1 cellular context compared by ENCODE assay signal in genomic region chr10:30441974-30442606, GRCh38.
A peak's percentile ranks its signal among the peaks of the same experiment; 100 is the strongest.
TF ChIP-seq lines count a peak whose summit lies in the region.

No MANE protein-coding gene starts in this region.

TF ChIP-seq in GM12878, 131 proteins besides CTCF, POLR2A, EP300 and RAD21:
- TF ChIP-seq, protein P1, sequence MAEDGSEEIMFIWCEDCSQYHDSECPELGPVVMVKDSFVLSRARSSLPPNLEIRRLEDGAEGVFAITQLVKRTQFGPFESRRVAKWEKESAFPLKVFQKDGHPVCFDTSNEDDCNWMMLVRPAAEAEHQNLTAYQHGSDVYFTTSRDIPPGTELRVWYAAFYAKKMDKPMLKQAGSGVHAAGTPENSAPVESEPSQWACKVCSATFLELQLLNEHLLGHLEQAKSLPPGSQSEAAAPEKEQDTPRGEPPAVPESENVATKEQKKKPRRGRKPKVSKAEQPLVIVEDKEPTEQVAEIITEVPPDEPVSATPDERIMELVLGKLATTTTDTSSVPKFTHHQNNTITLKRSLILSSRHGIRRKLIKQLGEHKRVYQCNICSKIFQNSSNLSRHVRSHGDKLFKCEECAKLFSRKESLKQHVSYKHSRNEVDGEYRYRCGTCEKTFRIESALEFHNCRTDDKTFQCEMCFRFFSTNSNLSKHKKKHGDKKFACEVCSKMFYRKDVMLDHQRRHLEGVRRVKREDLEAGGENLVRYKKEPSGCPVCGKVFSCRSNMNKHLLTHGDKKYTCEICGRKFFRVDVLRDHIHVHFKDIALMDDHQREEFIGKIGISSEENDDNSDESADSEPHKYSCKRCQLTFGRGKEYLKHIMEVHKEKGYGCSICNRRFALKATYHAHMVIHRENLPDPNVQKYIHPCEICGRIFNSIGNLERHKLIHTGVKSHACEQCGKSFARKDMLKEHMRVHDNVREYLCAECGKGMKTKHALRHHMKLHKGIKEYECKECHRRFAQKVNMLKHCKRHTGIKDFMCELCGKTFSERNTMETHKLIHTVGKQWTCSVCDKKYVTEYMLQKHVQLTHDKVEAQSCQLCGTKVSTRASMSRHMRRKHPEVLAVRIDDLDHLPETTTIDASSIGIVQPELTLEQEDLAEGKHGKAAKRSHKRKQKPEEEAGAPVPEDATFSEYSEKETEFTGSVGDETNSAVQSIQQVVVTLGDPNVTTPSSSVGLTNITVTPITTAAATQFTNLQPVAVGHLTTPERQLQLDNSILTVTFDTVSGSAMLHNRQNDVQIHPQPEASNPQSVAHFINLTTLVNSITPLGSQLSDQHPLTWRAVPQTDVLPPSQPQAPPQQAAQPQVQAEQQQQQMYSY (CRISPR knock-in tag; IDR thresholded peaks at IDR 0.05): no peak
- TF ChIP-seq IKZF1 (conservative IDR thresholded peaks at IDR 0.05) (no peak), HDAC2 (IDR thresholded peaks at IDR 0.05) (no peak), ASH2L (IDR thresholded peaks at IDR 0.05; ENCODE audit: borderline replicate concordance, low read depth) (no peak), CREM (IDR thresholded peaks at IDR 0.05; ENCODE audit: low read depth) (no peak), RB1 (IDR thresholded peaks at IDR 0.05; ENCODE audit: borderline replicate concordance) (no peak), ETV6 (conservative IDR thresholded peaks at IDR 0.05 in 1 of 2, IDR thresholded peaks at IDR 0.05 in 1 of 2; ENCODE audit: borderline replicate concordance in 1 of 2, low read depth in 1 of 2) (no peak), POU2F2 (IDR thresholded peaks at IDR 0.05; ENCODE audit: borderline replicate concordance, low read depth, low read length) (0 out of 3 replicates have a peak, but pooled peaks have one; percentile 9), SIX5 (IDR thresholded peaks at IDR 0.05; ENCODE audit: low read depth, low read length, severe bottlenecking) (no peak), PAX8 (IDR thresholded peaks at IDR 0.05) (no peak), SPI1 (IDR thresholded peaks at IDR 0.05; ENCODE audit: borderline replicate concordance, insufficient read depth, low read depth, low read length) (no peak), ZNF207 (IDR thresholded peaks at IDR 0.05; ENCODE audit: borderline replicate concordance) (no peak), YBX1 (IDR thresholded peaks at IDR 0.05) (no peak), PKNOX1 (IDR thresholded peaks at IDR 0.05) (no peak), MEF2B (IDR thresholded peaks at IDR 0.05; ENCODE audit: partially characterized antibody, poor library complexity, severe bottlenecking) (no peak), ZNF622 (IDR thresholded peaks at IDR 0.05) (no peak), BMI1 (IDR thresholded peaks at IDR 0.05; ENCODE audit: borderline replicate concordance) (no peak), PBX3 (IDR thresholded peaks at IDR 0.05; ENCODE audit: insufficient replicate concordance, low read depth, low read length) (no peak), POLR2AphosphoS5 (IDR thresholded peaks at IDR 0.05; ENCODE audit: low read length) (peak; percentile 86), HDAC6 (IDR thresholded peaks at IDR 0.05; ENCODE audit: unreplicated experiment) (no peak), DPF2 (IDR thresholded peaks at IDR 0.05) (no peak), TCF3 (IDR thresholded peaks at IDR 0.05; ENCODE audit: borderline replicate concordance, insufficient read depth, low read depth, low read length) (no peak), ZBED1 (IDR thresholded peaks at IDR 0.05; ENCODE audit: borderline replicate concordance) (no peak)
- TF ChIP-seq, protein P2, sequence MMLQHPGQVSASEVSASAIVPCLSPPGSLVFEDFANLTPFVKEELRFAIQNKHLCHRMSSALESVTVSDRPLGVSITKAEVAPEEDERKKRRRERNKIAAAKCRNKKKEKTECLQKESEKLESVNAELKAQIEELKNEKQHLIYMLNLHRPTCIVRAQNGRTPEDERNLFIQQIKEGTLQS (IDR thresholded peaks at IDR 0.05; ENCODE audit: borderline replicate concordance, extremely low read depth, low read depth, low read length): no peak
- TF ChIP-seq, protein P3, sequence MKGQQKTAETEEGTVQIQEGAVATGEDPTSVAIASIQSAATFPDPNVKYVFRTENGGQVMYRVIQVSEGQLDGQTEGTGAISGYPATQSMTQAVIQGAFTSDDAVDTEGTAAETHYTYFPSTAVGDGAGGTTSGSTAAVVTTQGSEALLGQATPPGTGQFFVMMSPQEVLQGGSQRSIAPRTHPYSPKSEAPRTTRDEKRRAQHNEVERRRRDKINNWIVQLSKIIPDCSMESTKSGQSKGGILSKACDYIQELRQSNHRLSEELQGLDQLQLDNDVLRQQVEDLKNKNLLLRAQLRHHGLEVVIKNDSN (IDR thresholded peaks at IDR 0.05; ENCODE audit: borderline replicate concordance, extremely low read length, insufficient read depth, low read depth, low read length): no peak
- TF ChIP-seq, protein P4, sequence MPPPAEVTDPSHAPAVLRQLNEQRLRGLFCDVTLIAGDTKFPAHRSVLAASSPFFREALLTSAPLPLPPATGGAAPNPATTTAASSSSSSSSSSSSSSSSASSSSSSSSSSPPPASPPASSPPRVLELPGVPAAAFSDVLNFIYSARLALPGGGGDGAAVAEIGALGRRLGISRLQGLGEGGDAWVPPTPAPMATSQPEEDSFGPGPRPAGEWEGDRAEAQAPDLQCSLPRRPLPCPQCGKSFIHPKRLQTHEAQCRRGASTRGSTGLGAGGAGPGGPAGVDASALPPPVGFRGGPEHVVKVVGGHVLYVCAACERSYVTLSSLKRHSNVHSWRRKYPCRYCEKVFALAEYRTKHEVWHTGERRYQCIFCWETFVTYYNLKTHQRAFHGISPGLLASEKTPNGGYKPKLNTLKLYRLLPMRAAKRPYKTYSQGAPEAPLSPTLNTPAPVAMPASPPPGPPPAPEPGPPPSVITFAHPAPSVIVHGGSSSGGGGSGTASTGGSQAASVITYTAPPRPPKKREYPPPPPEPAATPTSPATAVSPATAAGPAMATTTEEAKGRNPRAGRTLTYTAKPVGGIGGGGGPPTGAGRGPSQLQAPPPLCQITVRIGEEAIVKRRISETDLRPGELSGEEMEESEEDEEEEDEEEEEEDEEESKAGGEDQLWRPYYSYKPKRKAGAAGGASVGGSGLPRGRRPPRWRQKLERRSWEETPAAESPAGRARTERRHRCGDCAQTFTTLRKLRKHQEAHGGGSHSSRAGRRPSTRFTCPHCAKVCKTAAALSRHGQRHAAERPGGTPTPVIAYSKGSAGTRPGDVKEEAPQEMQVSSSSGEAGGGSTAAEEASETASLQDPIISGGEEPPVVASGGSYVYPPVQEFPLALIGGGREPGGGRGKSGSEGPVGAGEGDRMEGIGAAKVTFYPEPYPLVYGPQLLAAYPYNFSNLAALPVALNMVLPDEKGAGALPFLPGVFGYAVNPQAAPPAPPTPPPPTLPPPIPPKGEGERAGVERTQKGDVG (CRISPR knock-in tag; IDR thresholded peaks at IDR 0.05): peak; percentile 22; the same call in 1 of the 2 replicates
